ENCODE assay signal across 8 cellular contexts in genomic region chr6:109455502-109456282, GRCh38. TPM values are rescaled to one million over a fixed set of nuclear protein-coding genes. Genes with fewer than 3 reads are reported as not detected.
DNase-seq lines count a peak whose midpoint lies in the region; ATAC-seq and TF ChIP-seq lines count a peak whose summit lies in the region.

Gene MICAL1, minus strand, starts transcription at chr6:109455772. Its CDS starts 1,576 bp downstream, at chr6:109454196.

- peaks cover 7% of the 10 kb centered on the region; the same call in 1 of the 2 replicates for H3K36me3 ChIP-seq in GM23248 (ENCODE audit: low read depth)

- H3K27ac ChIP-seq in GM23248 (peak within 1 kb of the TSS; percentile 93), angular gyrus (ENCODE audit: low read depth, low read length) (peak within 1 kb of the TSS; percentile 84), right cardiac atrium (ENCODE audit: low read length) (peak within 1 kb of the TSS; percentile 3)

- H3K4me1 ChIP-seq in GM23248 (ENCODE audit: insufficient read depth) (peaks cover 21% of the 10 kb centered on the region), right cardiac atrium (ENCODE audit: control insufficient read depth, insufficient read depth, low read length) (no peaks in the 10 kb centered on the region)

- H3K4me3 ChIP-seq in GM23248 = peak within 1 kb of the TSS; percentile 83
- peak within 1 kb of the TSS; percentile 56 for H3K4me3 ChIP-seq in right cardiac atrium (ENCODE audit: low read length)

- TF ChIP-seq POLR2A in GM10847 (IDR thresholded peaks at IDR 0.05; ENCODE audit: extremely low read depth, insufficient read length) = peak; percentile 34

- H3K9me3 ChIP-seq in GM23248 (ENCODE audit: low read depth) (no peaks in the 10 kb centered on the region), right cardiac atrium (ENCODE audit: control insufficient read depth, low read length) (no peaks in the 10 kb centered on the region)

- H3K27me3 ChIP-seq in GM23248 (replicated peaks; ENCODE audit: insufficient read depth) (no peaks in the 10 kb centered on the region), right cardiac atrium (ENCODE audit: control insufficient read depth, insufficient read depth) (no peaks in the 10 kb centered on the region)

- in situ Hi-C loops in GM23248 (cut with MboI) = no loop called here

- ATAC-seq in right cardiac atrium = peak; percentile 85

- intact Hi-C loops in right cardiac atrium (cut with DNase I) = no loop called here

- DNase-seq in GM23248 (peak; percentile 86), LHCN-M2 (ENCODE audit: low read depth) (peak; percentile 79), T-helper 1 cell (peak; percentile 68 to 85 (median 75)), right cardiac atrium (peak; percentile 80 to 90 (median 89)), retina (peak; percentile 87), amniotic stem cell (lab: John Stamatoyannopoulos, UW) (no peak)

- H3K9me2 ChIP-seq in GM23248 (ENCODE audit: insufficient read depth) = no peaks in the 10 kb centered on the region

- WGBS in GM23248 (ENCODE audit: low coverage in 1 of 2, low lambda C conversion rate in 2 of 2, missing lambda C conversion rate in 2 of 2), 2 experiments = 0 to 1% methylated on average over 31 to 50 of the region's 85 CpGs
- under 1% methylated on average over 85 of the region's 85 CpGs for WGBS in right cardiac atrium

- peaks cover 18% of the 10 kb centered on the region; the same call in 1 of the 2 replicates for H3K79me2 ChIP-seq in GM23248 (ENCODE audit: insufficient read depth)

- H3K4me2 ChIP-seq in GM23248 (ENCODE audit: unreplicated experiment) = peak within 1 kb of the TSS; percentile 96

- peaks cover 18% of the 10 kb centered on the region for H3F3A ChIP-seq in GM23248 (ENCODE audit: insufficient read depth)

- peak within 1 kb of the TSS; percentile 91 for H3K9ac ChIP-seq in GM23248

- peak within 1 kb of the TSS; percentile 82 for H2AFZ ChIP-seq in GM23248

- H4K20me1 ChIP-seq in GM23248 (ENCODE audit: insufficient read depth) = no peaks in the 10 kb centered on the region

RNA-seq across cellular contexts. Expression of gene MICAL1, which starts in this region (rescaled TPM):
- 57.8 and 60.6 TPM in 2 replicates for total RNA-seq in GM23248 (2014; rRNA removed; shearing (Covaris generic))
- 25.3 and 26.1 TPM in 2 replicates for polyA plus RNA-seq in GM23248 (2016; fragmentation: Nextera tagmentation; extraction: Ambion mirVana)
- total RNA-seq in LHCN-M2 (2014; rRNA removed) = 147 and 151 TPM in 2 replicates
- 76.0 TPM for polyA plus RNA-seq in LHCN-M2 (2012)
- 1 to 10 TPM; 4.8 to 9.2 (median 7.2) TPM for total RNA-seq in right cardiac atrium
- polyA plus RNA-seq in right cardiac atrium = 8.7 TPM

Comparison
In these comparisons a context has a peak if more than half of its experiments do, and no peak if none do; other contexts are left out.
1. H3K27ac ChIP-seq: peak in every context shown above with its lines; median percentile 93 in GM23248; 84 in angular gyrus; 3 in right cardiac atrium.